In genomic region chr16:69107311-69107962, GRCh38 we compare ENCODE assay signal across 8 cellular contexts. TPM values are rescaled to one million over a fixed set of nuclear protein-coding genes. Genes with fewer than 3 reads are reported as not detected.
A peak's percentile ranks its signal among the peaks of the same experiment; 100 is the strongest.
DNase-seq lines count a peak whose midpoint lies in the region; ATAC-seq lines count a peak whose summit lies in the region.

No MANE protein-coding gene starts in this region.

- peak overlapping the region; percentile 68 for H3K4me3 Mint-ChIP-seq in activated naive CD8-positive, alpha-beta T cell

- in situ Hi-C loops in GM23248 (cut with MboI) = loop anchor here (25.0 kb wide), 1 partner anchor 395 kb away; no protein-coding TSS in a partner anchor

- H3F3A ChIP-seq in GM23248 (ENCODE audit: insufficient read depth) = no peaks in the 10 kb centered on the region

- H3K4me2 ChIP-seq in GM23248 (ENCODE audit: unreplicated experiment) = peak overlapping the region; percentile 77

- H3K9ac ChIP-seq in GM23248 = no peak overlapping the region

- H3K4me1 ChIP-seq in GM23248 (ENCODE audit: insufficient read depth) = peaks cover 7% of the 10 kb centered on the region; the same call in 1 of the 2 replicates
- peaks cover 8% of the 10 kb centered on the region for H3K4me1 ChIP-seq in right cardiac atrium (ENCODE audit: control insufficient read depth, insufficient read depth, low read length)

- H3K79me2 ChIP-seq in GM23248 (ENCODE audit: insufficient read depth) = no peaks in the 10 kb centered on the region

- H3K9me3 Mint-ChIP-seq in activated naive CD8-positive, alpha-beta T cell (ENCODE audit: low read depth) = no peaks in the 10 kb centered on the region

- no peaks in the 10 kb centered on the region for H3K9me2 ChIP-seq in GM23248 (ENCODE audit: insufficient read depth)

- H3K27ac ChIP-seq in GM23248 = no peak overlapping the region
- no peak overlapping the region for H3K27ac ChIP-seq in right cardiac atrium (ENCODE audit: low read length)

- H3K4me1 Mint-ChIP-seq in activated naive CD8-positive, alpha-beta T cell (ENCODE audit: low read depth) = peaks cover 19% of the 10 kb centered on the region

- no peak overlapping the region for H3K27ac Mint-ChIP-seq in activated naive CD8-positive, alpha-beta T cell

- WGBS in GM23248 (ENCODE audit: low coverage in 1 of 2, low lambda C conversion rate in 2 of 2, missing lambda C conversion rate in 2 of 2), 2 experiments = 2 to 3% methylated on average over 43 to 48 of the region's 52 CpGs
- 2% methylated on average over 52 of the region's 52 CpGs for WGBS in right cardiac atrium

- H3K27me3 Mint-ChIP-seq in activated naive CD8-positive, alpha-beta T cell = peaks cover 12% of the 10 kb centered on the region

- H3K27me3 ChIP-seq in GM23248 (replicated peaks; ENCODE audit: insufficient read depth) (no peaks in the 10 kb centered on the region), right cardiac atrium (ENCODE audit: control insufficient read depth, insufficient read depth) (no peaks in the 10 kb centered on the region)

- peaks cover 7% of the 10 kb centered on the region for H3K36me3 Mint-ChIP-seq in activated naive CD8-positive, alpha-beta T cell

- H3K9me3 ChIP-seq in GM23248 (ENCODE audit: low read depth) = no peaks in the 10 kb centered on the region
- no peaks in the 10 kb centered on the region for H3K9me3 ChIP-seq in right cardiac atrium (ENCODE audit: control insufficient read depth, low read length)

- ATAC-seq in right cardiac atrium (peak; percentile 36 to 65), GM21447 (IDR thresholded peaks at IDR 0.05; ENCODE audit: unreplicated experiment) (no peak), HG03342 (IDR thresholded peaks at IDR 0.05; ENCODE audit: unreplicated experiment) (no peak)

- DNase-seq in GM23248 (peak; percentile 67), right cardiac atrium (peak; percentile 51 to 79 (median 75)), skeletal muscle cell (ENCODE audit: low read depth) (no peak), SW 1271 (lab: John Stamatoyannopoulos, UW) (no peak)
- no peak for DNase-seq in stimulated activated CD8-positive, alpha-beta memory T cell treated with anti-CD3 and anti-CD28 coated beads, Interleukin-4, amount 100 ng/mL, for 48 hours

- no peak overlapping the region for H2AFZ ChIP-seq in GM23248

- H4K20me1 ChIP-seq in GM23248 (ENCODE audit: insufficient read depth) = no peaks in the 10 kb centered on the region

- intact Hi-C loops in right cardiac atrium (cut with DNase I) = no loop called here

- H3K4me3 ChIP-seq in GM23248 = peak overlapping the region; percentile 77
- H3K4me3 ChIP-seq in right cardiac atrium (ENCODE audit: low read length) = peak overlapping the region; percentile 49
- H3K4me3 ChIP-seq in skeletal muscle cell (ENCODE audit: low read depth, low read length) = peak overlapping the region; percentile 55

- H3K36me3 ChIP-seq in GM23248 (ENCODE audit: low read depth) = no peaks in the 10 kb centered on the region

RNA-seq across cellular contexts. Expression of gene HAS3, which starts 2.0 kb away (rescaled TPM):
- total RNA-seq in GM23248 (2014; rRNA removed; shearing (Covaris generic)) = 0.43 TPM in 1 of 2 replicates, not detected in the other
- 0.14 TPM in 1 of 2 replicates, not detected in the other for polyA plus RNA-seq in GM23248 (2016; fragmentation: Nextera tagmentation; extraction: Ambion mirVana)
- under 1 TPM; 0.18 to 0.89 (median 0.39) TPM for total RNA-seq in right cardiac atrium
- polyA plus RNA-seq in right cardiac atrium = 0.50 TPM

RNA-seq across cellular contexts. Expression of gene CHTF8, which starts 25.0 kb away (rescaled TPM):
- 58.0 and 69.9 TPM in 2 replicates for total RNA-seq in GM23248 (2014; rRNA removed; shearing (Covaris generic))
- 56.7 and 57.7 TPM in 2 replicates for polyA plus RNA-seq in GM23248 (2016; fragmentation: Nextera tagmentation; extraction: Ambion mirVana)
- total RNA-seq in right cardiac atrium = 10 to 100 TPM; 48.5 to 60.3 (median 54.1) TPM
- 29.6 TPM for polyA plus RNA-seq in right cardiac atrium

RNA-seq across cellular contexts. Expression of gene UTP4, which starts 25.0 kb away (rescaled TPM):
- 17.8 and 19.1 TPM in 2 replicates for total RNA-seq in GM23248 (2014; rRNA removed; shearing (Covaris generic))
- polyA plus RNA-seq in GM23248 (2016; fragmentation: Nextera tagmentation; extraction: Ambion mirVana) (54.8 and 55.8 TPM in 2 replicates), right cardiac atrium (13.4 TPM)
- 10 to 100 TPM; 21.3 to 35.1 (median 28.2) TPM for total RNA-seq in right cardiac atrium

Comparison
In these comparisons a context has a peak if more than half of its experiments do, and no peak if none do; other contexts are left out.
1. DNase-seq: peak in GM23248 (single experiment) and right cardiac atrium (3 of 3); none in skeletal muscle cell (single experiment), SW 1271 (0 of 2) and stimulated activated CD8-positive, alpha-beta memory T cell treated with anti-CD3 and anti-CD28 coated beads, Interleukin-4, amount 100 ng/mL, for 48 hours (single experiment).
2. ATAC-seq: peak in right cardiac atrium (2 of 2); none in GM21447 (single experiment) and HG03342 (single experiment).
3. Peak in every context shown above with its lines, with median percentiles within 50 percentile points of each other: H3K4me3 ChIP-seq.